ENCODE assay signal across 18 cellular contexts in the genomic region with DNA sequence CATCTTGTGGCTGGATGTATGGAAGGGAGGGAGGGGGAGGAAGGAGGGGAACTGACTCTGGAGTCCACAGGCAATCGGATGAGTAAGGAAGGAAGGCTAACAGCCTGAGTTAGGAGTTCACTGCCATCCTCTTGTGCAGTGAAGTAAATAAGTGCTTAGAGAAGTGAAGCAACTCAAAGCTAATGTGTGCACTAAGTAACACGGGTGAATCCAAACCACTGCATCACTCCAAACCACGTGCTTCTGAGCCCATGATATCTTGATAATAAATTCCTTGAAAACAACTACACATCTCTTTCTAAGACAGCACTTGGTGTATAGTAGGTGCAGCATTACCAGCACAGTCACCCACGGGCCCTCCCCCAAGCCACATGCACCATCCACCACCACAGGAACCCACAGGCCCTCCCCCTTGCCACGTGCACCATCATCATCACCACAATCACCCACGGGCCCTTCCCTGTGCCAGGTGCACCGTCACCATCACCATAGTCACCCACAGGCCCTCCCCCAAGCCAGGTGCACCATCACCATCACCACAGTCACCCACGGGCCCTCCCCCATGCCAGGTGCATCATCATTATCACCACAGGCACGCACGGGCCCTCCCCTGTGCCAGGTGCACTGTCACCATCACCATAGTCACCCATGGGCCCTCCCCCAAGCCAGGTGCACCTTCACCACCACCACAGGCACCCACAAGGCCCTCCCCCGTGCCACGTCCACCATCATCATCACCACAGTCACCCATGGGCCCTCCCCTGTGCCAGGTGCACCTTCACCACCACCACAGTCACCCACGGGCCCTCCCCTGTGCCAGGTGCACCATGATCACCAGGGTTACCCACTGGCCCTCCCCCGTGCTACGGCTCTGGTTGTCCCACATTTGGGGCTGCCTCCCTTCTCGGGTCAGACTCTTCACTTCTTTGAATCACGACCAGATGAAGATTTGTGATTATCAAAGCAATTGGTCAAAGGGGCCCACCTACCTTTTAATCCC.
DNase-seq lines count a peak whose midpoint lies in the region; ATAC-seq, FAIRE-seq and TF ChIP-seq lines count a peak whose summit lies in the region.
"Had no signal": no experiment of that assay in that cellular context is flagged by ENCODE, and none has a peak within 500 bp of the region (broad histone marks: within the 10 kb centered on the region; RNA-seq: fewer than 3 reads in every experiment).

No MANE protein-coding gene starts in this region.

- no peak overlapping the region for H3K4me3 Mint-ChIP-seq in activated CD4-positive, alpha-beta T cell treated with anti-CD3 and anti-CD28 coated beads, Interleukin-2, amount 10 ng/mL, durations not matched to agents 7 days and 5 days
- no peak overlapping the region for H3K4me3 Mint-ChIP-seq in progenitor cell of endocrine pancreas (ENCODE audit: low read depth)
- H3K4me3 Mint-ChIP-seq: B cell; CD4-positive, alpha-beta T cell; GM23338 had no signal

- no peak overlapping the region for H3K9ac ChIP-seq in HepG2 (ENCODE audit: insufficient read depth, low read depth, low read length)
- H3K9ac ChIP-seq in PC-3 (ENCODE audit: low read length): no peak overlapping the region

- ATAC-seq in HepG2 (no peak), right lobe of liver (no peak), PC-3 (no peak), GM18909 (IDR thresholded peaks at IDR 0.05; ENCODE audit: poor library complexity, unreplicated experiment) (no peak)
- ATAC-seq: GM23338, HCT116 had no signal

- no peak overlapping the region for H3K4me2 ChIP-seq in HepG2 (ENCODE audit: low read depth, low read length)
- H3K4me2 ChIP-seq in PC-3 (ENCODE audit: low read length): no peak overlapping the region
- H3K4me2 ChIP-seq: GM23338 had no signal

- H3K36me3 Mint-ChIP-seq in activated CD4-positive, alpha-beta T cell treated with anti-CD3 and anti-CD28 coated beads, Interleukin-2, amount 10 ng/mL, durations not matched to agents 7 days and 5 days (ENCODE audit: low read depth): no peaks in the 10 kb centered on the region
- no peaks in the 10 kb centered on the region for H3K36me3 Mint-ChIP-seq in progenitor cell of endocrine pancreas (ENCODE audit: insufficient read depth)

- H3K4me3 ChIP-seq in HepG2 (replicated peaks in 1 of 3; ENCODE audit: insufficient read depth in 1 of 3, low read depth in 2 of 3, low read length in 3 of 3) (no peak overlapping the region), right lobe of liver (no peak overlapping the region), PC-3 (ENCODE audit: low read length) (no peak overlapping the region)
- H3K4me3 ChIP-seq: GM23338, SJSA1 had no signal

- WGBS in HepG2 (ENCODE audit: low lambda C conversion rate): 1% methylated on average over 13 of the region's 17 CpGs
- WGBS in right lobe of liver (ENCODE audit: insufficient coverage, low coverage, low lambda C conversion rate, missing lambda C conversion rate): 58% methylated on average over 15 of the region's 17 CpGs

- TF ChIP-seq CTCF in HepG2 (CRISPR knock-in tag; IDR thresholded peaks at IDR 0.05) (no peak), right lobe of liver (IDR thresholded peaks at IDR 0.05) (no peak), progenitor cell of endocrine pancreas (IDR thresholded peaks at IDR 0.05; ENCODE audit: unreplicated experiment) (no peak), PC-3 (conservative IDR thresholded peaks at IDR 0.05; ENCODE audit: low read depth, low read length) (no peak)

- no peak for DNase-seq in activated CD4-positive, alpha-beta T cell treated with anti-CD3 and anti-CD28 coated beads, Interleukin-2, amount 10 ng/mL, durations not matched to agents 7 days and 5 days
- DNase-seq in activated CD4-positive, alpha-beta T cell treated with anti-CD3 and anti-CD28 coated beads for 4 hours: no peak
- no peak for DNase-seq in HepG2 (ENCODE audit: low spot score)
- no peak for DNase-seq in right lobe of liver
- DNase-seq in SW480 (ENCODE audit: low spot score): peak; percentile 35
- DNase-seq in progenitor cell of endocrine pancreas (ENCODE audit: low spot score, unreplicated experiment): no peak
- no peak for DNase-seq in PC-3
- DNase-seq: Caco-2; CD4-positive, alpha-beta T cell; NCI-H1694 treated with DMSO at 0.1 percent for 48 hours; NCI-H345; NCI-H524 treated with DMSO at 0.1 percent for 48 hours had no signal

- no peaks in the 10 kb centered on the region for H3F3A ChIP-seq in PC-3 (ENCODE audit: low read length, unreplicated experiment)

- no peak for TF ChIP-seq POLR2A in HepG2 (IDR thresholded peaks at IDR 0.05; ENCODE audit: insufficient read depth in 1 of 2, low read depth in 2 of 2, low read length in 2 of 2)
- no peak for TF ChIP-seq POLR2A in right lobe of liver (IDR thresholded peaks at IDR 0.05)

- no peak for FAIRE-seq in HepG2 (lab: Jason Lieb, UNC)
- FAIRE-seq: G401.6 had no signal

- H3K36me3 ChIP-seq in HepG2 (replicated peaks in 1 of 2; ENCODE audit: control insufficient read depth in 1 of 2, insufficient read depth in 2 of 2, low read length in 2 of 2) (no peaks in the 10 kb centered on the region), right lobe of liver (no peaks in the 10 kb centered on the region), PC-3 (ENCODE audit: low read depth, low read length) (no peaks in the 10 kb centered on the region)
- H3K36me3 ChIP-seq: SJSA1 had no signal

- H3K9me3 Mint-ChIP-seq in activated CD4-positive, alpha-beta T cell treated with anti-CD3 and anti-CD28 coated beads, Interleukin-2, amount 10 ng/mL, durations not matched to agents 7 days and 5 days: no peaks in the 10 kb centered on the region
- H3K9me3 Mint-ChIP-seq in progenitor cell of endocrine pancreas (ENCODE audit: low read depth): no peaks in the 10 kb centered on the region
- H3K9me3 Mint-ChIP-seq: CD4-positive, alpha-beta T cell had no signal

- no peaks in the 10 kb centered on the region for H3K27me3 Mint-ChIP-seq in activated CD4-positive, alpha-beta T cell treated with anti-CD3 and anti-CD28 coated beads, Interleukin-2, amount 10 ng/mL, durations not matched to agents 7 days and 5 days
- H3K27me3 Mint-ChIP-seq in progenitor cell of endocrine pancreas: peaks cover 35% of the 10 kb centered on the region

- intact Hi-C loops in HepG2 (cut with micrococcal nuclease; ENCODE audit: unreplicated experiment): no loop called here
- intact Hi-C loops in right lobe of liver (cut with DNase I): no loop called here
- intact Hi-C loops in PC-3 (cut with micrococcal nuclease): no loop called here

- no peaks in the 10 kb centered on the region for H3K4me1 Mint-ChIP-seq in activated CD4-positive, alpha-beta T cell treated with anti-CD3 and anti-CD28 coated beads, Interleukin-2, amount 10 ng/mL, durations not matched to agents 7 days and 5 days
- no peaks in the 10 kb centered on the region for H3K4me1 Mint-ChIP-seq in progenitor cell of endocrine pancreas (ENCODE audit: low read depth)
- H3K4me1 Mint-ChIP-seq: B cell had no signal

- POLR2A ChIA-PET in activated CD4-positive, alpha-beta T cell treated with anti-CD3 and anti-CD28 coated beads, Interleukin-2, amount 10 ng/mL, durations not matched to agents 7 days and 5 days (lab: Charles Lee): no interaction called here
- POLR2A ChIA-PET in HepG2 (lab: Yijun Ruan, JAX): no interaction called here
- POLR2A ChIA-PET in PC-3 (lab: Charles Lee; ENCODE audit: unreplicated experiment): no interaction called here

- BruUV-seq in HepG2 (replicated peaks; lab: Mats Ljungman, UMichigan) (no TSS peak), PC-3 (replicated peaks; lab: Mats Ljungman, UMichigan) (no TSS peak)

- no peaks in the 10 kb centered on the region for H3K9me2 ChIP-seq in PC-3 (replicated peaks; ENCODE audit: low read length)

- H4K20me1 ChIP-seq in HepG2 (ENCODE audit: insufficient read depth, low read length): no peaks in the 10 kb centered on the region
- no peaks in the 10 kb centered on the region for H4K20me1 ChIP-seq in PC-3 (ENCODE audit: low read length)

- H3K27me3 ChIP-seq in HepG2 (ENCODE audit: control insufficient read depth in 1 of 2, insufficient read depth in 2 of 2, low read length in 2 of 2) (peaks cover 11 to 65% of the 10 kb centered on the region in 2 experiments; a peak in 4 of 5 replicates), right lobe of liver (no peaks in the 10 kb centered on the region), PC-3 (ENCODE audit: low read length) (peaks cover 20% of the 10 kb centered on the region; the same call in 1 of the 2 replicates)
- H3K27me3 ChIP-seq: SJSA1 had no signal

- H3K9me3 ChIP-seq in HepG2 (ENCODE audit: low read length) (no peaks in the 10 kb centered on the region), right lobe of liver (no peaks in the 10 kb centered on the region), PC-3 (ENCODE audit: low read length) (no peaks in the 10 kb centered on the region)
- H3K9me3 ChIP-seq: Caco-2, SJSA1 had no signal

- no peak overlapping the region for H2AFZ ChIP-seq in HepG2 (ENCODE audit: low read length)
- no peak overlapping the region for H2AFZ ChIP-seq in PC-3 (ENCODE audit: low read length)
- H2AFZ ChIP-seq: GM23338 had no signal

- TF ChIP-seq EP300 in HepG2 (IDR thresholded peaks at IDR 0.05; ENCODE audit: low read depth in 2 of 2, low read length in 2 of 2): no peak
- no peak for TF ChIP-seq EP300 in HepG2 (CRISPR knock-in tag; IDR thresholded peaks at IDR 0.05; ENCODE audit: borderline replicate concordance)

- H3K79me2 ChIP-seq in HepG2 (ENCODE audit: insufficient read depth, low read length) (no peaks in the 10 kb centered on the region), PC-3 (ENCODE audit: low read length) (no peaks in the 10 kb centered on the region)

- no peak for TF ChIP-seq RAD21 in HepG2 (CRISPR knock-in tag; IDR thresholded peaks at IDR 0.05)

- in situ Hi-C loops in HepG2 (cut with HindIII; ENCODE audit: extremely low pct_ligation_motif_present, low pct_unique_long_range_greater_than_20kb): no loop called here

- CTCF ChIA-PET in activated CD4-positive, alpha-beta T cell treated with anti-CD3 and anti-CD28 coated beads, Interleukin-2, amount 10 ng/mL, durations not matched to agents 7 days and 5 days (lab: Charles Lee): no interaction called here
- CTCF ChIA-PET in HepG2 (lab: Yijun Ruan, JAX; ENCODE audit: low intra/inter-chr PET ratio, low total read pairs): no interaction called here
- CTCF ChIA-PET in PC-3 (lab: Charles Lee): no interaction called here

- H3K27ac ChIP-seq in HepG2 (ENCODE audit: extremely low read length, insufficient read depth, low read length) (no peak overlapping the region), right lobe of liver (no peak overlapping the region), PC-3 (ENCODE audit: low read length) (no peak overlapping the region)
- H3K27ac ChIP-seq: SJSA1 had no signal

- peak overlapping the region; percentile 34 for H3K27ac Mint-ChIP-seq in activated CD4-positive, alpha-beta T cell treated with anti-CD3 and anti-CD28 coated beads, Interleukin-2, amount 10 ng/mL, durations not matched to agents 7 days and 5 days
- peak overlapping the region; percentile 33 for H3K27ac Mint-ChIP-seq in progenitor cell of endocrine pancreas
- H3K27ac Mint-ChIP-seq: B cell; CD4-positive, alpha-beta T cell; GM23338 had no signal

- H3K4me1 ChIP-seq in HepG2 (ENCODE audit: insufficient read depth, low read length): no peaks in the 10 kb centered on the region
- no peaks in the 10 kb centered on the region for H3K4me1 ChIP-seq in right lobe of liver
- no peaks in the 10 kb centered on the region; the same call in 1 of the 2 replicates for H3K4me1 ChIP-seq in PC-3 (ENCODE audit: insufficient read depth, low read length)
- H3K4me1 ChIP-seq: Caco-2, SJSA1 had no signal

TF ChIP-seq in HepG2, 621 proteins besides CTCF, POLR2A, EP300 and RAD21 (continues in another document):
- TF ChIP-seq ZC3H4 (CRISPR knock-in tag; IDR thresholded peaks at IDR 0.05; ENCODE audit: borderline replicate concordance): no peak
